Comparison of ENCODE assay signal across 9 cellular contexts in the genomic region with DNA sequence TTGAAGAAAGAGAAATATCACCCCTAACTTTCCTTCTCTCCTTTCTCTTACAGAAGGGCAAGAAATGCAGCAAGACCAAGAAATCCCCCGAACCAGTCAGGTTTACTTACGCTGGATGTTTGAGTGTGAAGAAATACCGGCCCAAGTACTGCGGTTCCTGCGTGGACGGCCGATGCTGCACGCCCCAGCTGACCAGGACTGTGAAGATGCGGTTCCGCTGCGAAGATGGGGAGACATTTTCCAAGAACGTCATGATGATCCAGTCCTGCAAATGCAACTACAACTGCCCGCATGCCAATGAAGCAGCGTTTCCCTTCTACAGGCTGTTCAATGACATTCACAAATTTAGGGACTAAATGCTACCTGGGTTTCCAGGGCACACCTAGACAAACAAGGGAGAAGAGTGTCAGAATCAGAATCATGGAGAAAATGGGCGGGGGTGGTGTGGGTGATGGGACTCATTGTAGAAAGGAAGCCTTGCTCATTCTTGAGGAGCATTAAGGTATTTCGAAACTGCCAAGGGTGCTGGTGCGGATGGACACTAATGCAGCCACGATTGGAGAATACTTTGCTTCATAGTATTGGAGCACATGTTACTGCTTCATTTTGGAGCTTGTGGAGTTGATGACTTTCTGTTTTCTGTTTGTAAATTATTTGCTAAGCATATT. TPM values are rescaled to one million over a fixed set of nuclear protein-coding genes. Genes with fewer than 3 reads are reported as not detected.
DNase-seq lines count a peak whose midpoint lies in the region; FAIRE-seq and TF ChIP-seq lines count a peak whose summit lies in the region.
"Had no signal": no experiment of that assay in that cellular context is flagged by ENCODE, and none has a peak within 500 bp of the region (broad histone marks: within the 10 kb centered on the region; RNA-seq: fewer than 3 reads in every experiment).

No MANE protein-coding gene starts in this region.

- H3K9ac ChIP-seq in kidney (ENCODE audit: low read length in 2 of 2) (peak overlapping the region; percentile 41 to 98), MM.1S (ENCODE audit: low read length) (no peak overlapping the region)

- TF ChIP-seq CTCF in brain microvascular endothelial cell (IDR thresholded peaks at IDR 0.05; ENCODE audit: low read depth, low read length, missing control alignments), result no peak
- no peak for TF ChIP-seq CTCF in kidney (IDR thresholded peaks at IDR 0.05; ENCODE audit: borderline replicate concordance, extremely low read depth, insufficient read depth)
- TF ChIP-seq CTCF in suprapubic skin (IDR thresholded peaks at IDR 0.05), result no peak
- TF ChIP-seq CTCF in MM.1S (IDR thresholded peaks at IDR 0.05; ENCODE audit: low read length), result no peak

- no peaks in the 10 kb centered on the region for H3K9me2 ChIP-seq in MM.1S (replicated peaks; ENCODE audit: insufficient read depth, low read length)

- DNase-seq in HK-2 (ENCODE audit: unreplicated experiment), result peak; percentile 61
- no peak for DNase-seq in brain microvascular endothelial cell
- no peak for DNase-seq in kidney
- no peak for DNase-seq in suprapubic skin (ENCODE audit: low spot score in 2 of 2)
- no peak for DNase-seq in NCI-H446 (lab: John Stamatoyannopoulos, UW)
- no peak for DNase-seq in NCI-H510A (lab: John Stamatoyannopoulos, UW)
- DNase-seq in posterior vena cava (ENCODE audit: low spot score), result no peak
- DNase-seq in MM.1S, result no peak

- intact Hi-C loops in kidney (cut with DNase I), result no loop called here
- intact Hi-C loops in posterior vena cava (cut with DNase I), result loop anchor here in 1 of 2 donors (10.0 kb wide), 2 partner anchors 102 to 118 kb away; partner anchors contain the start of gene DDAH1

- peaks cover 28% of the 10 kb centered on the region for H3K36me3 ChIP-seq in brain microvascular endothelial cell (replicated peaks)
- H3K36me3 ChIP-seq in kidney (ENCODE audit: control insufficient read depth in 1 of 2, insufficient read depth in 2 of 2, low read length in 2 of 2), result peaks cover 4 to 17% of the 10 kb centered on the region in 2 donors
- H3K36me3 ChIP-seq in suprapubic skin, result peaks cover 14% of the 10 kb centered on the region
- no peaks in the 10 kb centered on the region for H3K36me3 ChIP-seq in MM.1S (replicated peaks; ENCODE audit: insufficient read depth, low read length)

- H3K27ac ChIP-seq in brain microvascular endothelial cell, result peak overlapping the region; percentile 99
- H3K27ac ChIP-seq in kidney (ENCODE audit: low read depth in 2 of 2, low read length in 2 of 2), result peak overlapping the region; percentile 98 to 100
- peak overlapping the region; percentile 96 for H3K27ac ChIP-seq in suprapubic skin
- no peak overlapping the region for H3K27ac ChIP-seq in MM.1S (ENCODE audit: low read length)

- TF ChIP-seq POLR2A in suprapubic skin (IDR thresholded peaks at IDR 0.05), result no peak

- H3K9me3 ChIP-seq in kidney (ENCODE audit: control insufficient read depth in 1 of 2, low read length in 2 of 2) (no peaks in the 10 kb centered on the region), suprapubic skin (no peaks in the 10 kb centered on the region), MM.1S (replicated peaks; ENCODE audit: insufficient read depth, low read length) (no peaks in the 10 kb centered on the region)

- no peak for TF ChIP-seq EP300 in suprapubic skin (IDR thresholded peaks at IDR 0.05)

- H3K4me3 ChIP-seq in brain microvascular endothelial cell (ENCODE audit: low read depth, low read length), result peak overlapping the region; percentile 97
- H3K4me3 ChIP-seq in kidney (ENCODE audit: low read length in 2 of 2), result peak overlapping the region; percentile 80 to 90
- H3K4me3 ChIP-seq in suprapubic skin, result peak overlapping the region; percentile 84
- H3K4me3 ChIP-seq in MM.1S (ENCODE audit: low read length), result no peak overlapping the region

- peaks cover 0 to 10% of the 10 kb centered on the region in 2 donors for H3K4me1 ChIP-seq in kidney (ENCODE audit: control insufficient read depth in 1 of 2, insufficient read depth in 1 of 2, low read depth in 1 of 2, low read length in 2 of 2)
- H3K4me1 ChIP-seq in suprapubic skin, result peaks cover 26% of the 10 kb centered on the region
- H3K4me1 ChIP-seq in MM.1S (ENCODE audit: low read length), result no peaks in the 10 kb centered on the region

- in situ Hi-C loops in brain microvascular endothelial cell (cut with HindIII; ENCODE audit: low pct_ligation_motif_present, low sequenced_read_pairs), result no loop called here

- H3K4me2 ChIP-seq in MM.1S (ENCODE audit: low read depth, low read length), result no peak overlapping the region

- no peaks in the 10 kb centered on the region; the same call in 1 of the 2 replicates for H3F3A ChIP-seq in MM.1S (ENCODE audit: insufficient read depth, low read length)

- WGBS in suprapubic skin, result 84% methylated on average over 18 of the region's 18 CpGs

- no peaks in the 10 kb centered on the region for H4K20me1 ChIP-seq in MM.1S (ENCODE audit: insufficient read depth, low read length)

- FAIRE-seq in kidney (lab: Jason Lieb, UNC), result no peak
- FAIRE-seq: frontal cortex had no signal

- H2AFZ ChIP-seq in MM.1S (ENCODE audit: low read length), result no peak overlapping the region

- H3K27me3 ChIP-seq in brain microvascular endothelial cell (replicated peaks), result no peaks in the 10 kb centered on the region
- H3K27me3 ChIP-seq in suprapubic skin, result peaks cover 6% of the 10 kb centered on the region
- peaks cover 26% of the 10 kb centered on the region for H3K27me3 ChIP-seq in MM.1S (replicated peaks; ENCODE audit: insufficient read depth, low read length)

- no peaks in the 10 kb centered on the region for H3K79me2 ChIP-seq in MM.1S (ENCODE audit: low read length)

RNA-seq across cellular contexts. Expression of gene CCN1, which starts 2.3 kb away (rescaled TPM):
- 61.3 TPM for total RNA-seq in kidney
- polyA plus RNA-seq in kidney (ENCODE audit: insufficient read depth, low read depth, low replicate concordance), result 79.1 TPM
- 100 to 1,000 TPM in 2 of 4 donors, 10 to 100 TPM in 2; 88.0 to 236 (median 105) TPM for total RNA-seq in suprapubic skin
- total RNA-seq in posterior vena cava, result 100 to 1,000 TPM; 289 to 751 TPM
